ENCODE assay signal across 8 cellular contexts in genomic region chr15:31344824-31345605, GRCh38. TPM values are rescaled to one million over a fixed set of nuclear protein-coding genes. Genes with fewer than 3 reads are reported as not detected.
A peak's percentile ranks its signal among the peaks of the same experiment; 100 is the strongest.
DNase-seq lines count a peak whose midpoint lies in the region; ATAC-seq, FAIRE-seq and TF ChIP-seq lines count a peak whose summit lies in the region.

No MANE protein-coding gene starts in this region.

- peaks cover 7% of the 10 kb centered on the region for H3K36me3 ChIP-seq in CD8-positive, alpha-beta memory T cell (ENCODE audit: insufficient read depth, low read length)
- peaks cover 11% of the 10 kb centered on the region for H3K36me3 ChIP-seq in upper lobe of right lung

- POLR2A ChIA-PET in CD8-positive, alpha-beta memory T cell (lab: Charles Lee), result interaction anchor here (1.3 to 11.0 kb wide), 2 partner anchors 16 to 17 kb away, joined by 6 to 145 read pairs; no protein-coding TSS in a partner anchor
- POLR2A ChIA-PET in T-cell (lab: Charles Lee), result interaction anchor here (0.6 to 1.3 kb wide), 5 partner anchors 21 to 115 kb away, joined by 3 to 6 read pairs (median 4); no protein-coding TSS in a partner anchor

- H3K9me3 ChIP-seq in CD8-positive, alpha-beta memory T cell (ENCODE audit: low read length), result no peaks in the 10 kb centered on the region
- H3K9me3 ChIP-seq in upper lobe of right lung, result no peaks in the 10 kb centered on the region

- peaks cover 0 to 2% (median 0%) of the 10 kb centered on the region in 5 donors for H3K9me3 Mint-ChIP-seq in CD8-positive, alpha-beta memory T cell
- H3K9me3 Mint-ChIP-seq in T-cell, result no peaks in the 10 kb centered on the region
- no peaks in the 10 kb centered on the region for H3K9me3 Mint-ChIP-seq in immature natural killer cell
- no peaks in the 10 kb centered on the region for H3K9me3 Mint-ChIP-seq in endothelial cell (ENCODE audit: unreplicated experiment)

- H3K27me3 Mint-ChIP-seq in CD8-positive, alpha-beta memory T cell, result peaks cover 0 to under 1% of the 10 kb centered on the region in 2 donors
- H3K27me3 Mint-ChIP-seq in T-cell (no peaks in the 10 kb centered on the region), immature natural killer cell (ENCODE audit: low read depth in 3 of 3) (peaks cover 33 to 67% (median 51%) of the 10 kb centered on the region in 3 donors), endothelial cell (ENCODE audit: unreplicated experiment) (peaks cover 10% of the 10 kb centered on the region)

- peaks cover 99 to 100% (median 100%) of the 10 kb centered on the region in 3 donors for H3K4me1 Mint-ChIP-seq in CD8-positive, alpha-beta memory T cell
- H3K4me1 Mint-ChIP-seq in T-cell, result peaks cover 98 to 100% (median 100%) of the 10 kb centered on the region in 3 donors
- H3K4me1 Mint-ChIP-seq in immature natural killer cell, result peaks cover 100% of the 10 kb centered on the region in 2 donors
- H3K4me1 Mint-ChIP-seq in endothelial cell (ENCODE audit: unreplicated experiment), result peaks cover 39% of the 10 kb centered on the region

- H3K4me1 ChIP-seq in CD8-positive, alpha-beta memory T cell (ENCODE audit: insufficient read depth, low read length), result peaks cover 100% of the 10 kb centered on the region
- peaks cover 97% of the 10 kb centered on the region for H3K4me1 ChIP-seq in upper lobe of right lung

- no peaks in the 10 kb centered on the region for H3K27me3 ChIP-seq in CD8-positive, alpha-beta memory T cell (ENCODE audit: insufficient read depth, low read length, poor library complexity, severe bottlenecking)
- H3K27me3 ChIP-seq in upper lobe of right lung, result no peaks in the 10 kb centered on the region

- peak overlapping the region; percentile 81 to 96 (median 92) for H3K4me3 Mint-ChIP-seq in CD8-positive, alpha-beta memory T cell
- peak overlapping the region; percentile 81 to 94 (median 86) for H3K4me3 Mint-ChIP-seq in T-cell
- peak overlapping the region; percentile 70 to 85 (median 80) for H3K4me3 Mint-ChIP-seq in immature natural killer cell
- H3K4me3 Mint-ChIP-seq in endothelial cell (ENCODE audit: unreplicated experiment), result no peak overlapping the region

- no peak for TF ChIP-seq CTCF in upper lobe of right lung (IDR thresholded peaks at IDR 0.05)
- TF ChIP-seq CTCF in endothelial cell (IDR thresholded peaks at IDR 0.05; ENCODE audit: unreplicated experiment), result no peak

- ATAC-seq in GM21447 (IDR thresholded peaks at IDR 0.05; ENCODE audit: unreplicated experiment), result peak; percentile 31
- peak in 1 of 4 experiments; percentile 6 for ATAC-seq in T-cell (replicated peaks in 1 of 4)
- ATAC-seq in upper lobe of right lung, result peak; percentile 76
- no peak for ATAC-seq in HG03135 (IDR thresholded peaks at IDR 0.05; ENCODE audit: unreplicated experiment)

- intact Hi-C loops in upper lobe of right lung (cut with DNase I), result no loop called here

- FAIRE-seq in H54 (lab: Jason Lieb, UNC), result no peak

- CTCF ChIA-PET in CD8-positive, alpha-beta memory T cell (lab: Charles Lee), result interaction anchor here (0.9 to 13.0 kb wide), 10 partner anchors 15 to 146 kb away, joined by 3 to 224 read pairs (median 4); no protein-coding TSS in a partner anchor
- CTCF ChIA-PET in T-cell (lab: Charles Lee), result interaction anchor here (0.6 to 4.4 kb wide), 3 partner anchors 16 to 145 kb away, joined by 3 to 21 read pairs (median 8); no protein-coding TSS in a partner anchor

- peak overlapping the region; percentile 76 for H3K4me3 ChIP-seq in CD8-positive, alpha-beta memory T cell (ENCODE audit: low read length)
- peak overlapping the region; percentile 34 for H3K4me3 ChIP-seq in upper lobe of right lung

- peak overlapping the region; percentile 90 to 99 (median 96) for H3K27ac Mint-ChIP-seq in CD8-positive, alpha-beta memory T cell
- H3K27ac Mint-ChIP-seq in T-cell (peak overlapping the region; percentile 96 to 98), immature natural killer cell (peak overlapping the region; percentile 92 to 96 (median 95)), endothelial cell (ENCODE audit: unreplicated experiment) (no peak overlapping the region)

- H3K27ac ChIP-seq in CD8-positive, alpha-beta memory T cell (ENCODE audit: low read depth, low read length), result peak overlapping the region; percentile 75
- H3K27ac ChIP-seq in upper lobe of right lung, result peak overlapping the region; percentile 79

- DNase-seq in CD8-positive, alpha-beta memory T cell, result peak in 1 of 5 donors; percentile 60
- DNase-seq in T-cell (no peak), immature natural killer cell (no peak), upper lobe of right lung (peak; percentile 76), H54 (ENCODE audit: insufficient read length, low spot score) (no peak), endothelial cell (ENCODE audit: low spot score) (no peak)

- peaks cover 0 to 60% (median 3%) of the 10 kb centered on the region in 3 donors for H3K36me3 Mint-ChIP-seq in CD8-positive, alpha-beta memory T cell
- peaks cover 9% of the 10 kb centered on the region for H3K36me3 Mint-ChIP-seq in T-cell
- H3K36me3 Mint-ChIP-seq in immature natural killer cell, result no peaks in the 10 kb centered on the region
- H3K36me3 Mint-ChIP-seq in endothelial cell (ENCODE audit: low read depth, unreplicated experiment), result no peaks in the 10 kb centered on the region

- TF ChIP-seq POLR2A in H54 (IDR thresholded peaks at IDR 0.05; ENCODE audit: low read depth, low read length), result no peak

RNA-seq across cellular contexts. Expression of gene KLF13, which starts 18.4 kb away (rescaled TPM):
- total RNA-seq in CD8-positive, alpha-beta memory T cell, result 100 to 1,000 TPM; 145 to 147 TPM
- 109 TPM for polyA plus RNA-seq in CD8-positive, alpha-beta memory T cell
- 100 to 1,000 TPM; 218 to 327 (median 288) TPM for total RNA-seq in T-cell
- polyA plus RNA-seq in immature natural killer cell, result 10 to 100 TPM; 24.7 to 89.9 (median 47.2) TPM
- total RNA-seq in upper lobe of right lung, result 176 TPM
- total RNA-seq in endothelial cell (ENCODE audit: unreplicated experiment), result 45.1 TPM
